Comparison of ENCODE assay signal across 9 cellular contexts in genomic region chr12:55739025-55739378, GRCh38. TPM values are rescaled to one million over a fixed set of nuclear protein-coding genes. Genes with fewer than 3 reads are reported as not detected.
DNase-seq lines count a peak whose midpoint lies in the region; ATAC-seq, FAIRE-seq and TF ChIP-seq lines count a peak whose summit lies in the region.
"Had no signal": no experiment of that assay in that cellular context is flagged by ENCODE, and none has a peak within 500 bp of the region (broad histone marks: within the 10 kb centered on the region; RNA-seq: fewer than 3 reads in every experiment).

No MANE protein-coding gene starts in this region.

- H3K36me3 ChIP-seq in Karpas-422 (ENCODE audit: insufficient read depth, low read length), result no peaks in the 10 kb centered on the region
- H3K36me3 ChIP-seq: pancreas had no signal

- TF ChIP-seq CTCF in CD4-positive, alpha-beta T cell (IDR thresholded peaks at IDR 0.05), result peak; percentile 9
- no peak for TF ChIP-seq CTCF in brain (conservative IDR thresholded peaks at IDR 0.05)
- TF ChIP-seq CTCF in nephron progenitor cell (IDR thresholded peaks at IDR 0.05), result no peak
- TF ChIP-seq CTCF in omental fat pad (IDR thresholded peaks at IDR 0.05), result no peak

- CTCF ChIA-PET in CD4-positive, alpha-beta T cell (lab: Charles Lee), result interaction anchor here (0.7 to 3.8 kb wide), 36 partner anchors 8 to 451 kb away, joined by 3 to 46 read pairs (median 5); partner anchors contain the start of genes BLOC1S1, CD63, DNAJC14 and ESYT1

- no peak for FAIRE-seq in GM12892 (lab: Jason Lieb, UNC)

- H3K79me2 ChIP-seq in Karpas-422 (ENCODE audit: low read length), result peaks cover 1% of the 10 kb centered on the region

- no peaks in the 10 kb centered on the region for H3K9me3 ChIP-seq in CD4-positive, alpha-beta T cell (ENCODE audit: control insufficient read depth, low read length)
- no peaks in the 10 kb centered on the region for H3K9me3 ChIP-seq in Karpas-422 (ENCODE audit: low read length)
- H3K9me3 ChIP-seq: pancreas had no signal

- H3K4me2 ChIP-seq in Karpas-422 (ENCODE audit: low read depth, low read length, poor library complexity, severe bottlenecking), result peak overlapping the region; percentile 99

- H3K9me3 Mint-ChIP-seq in CD4-positive, alpha-beta T cell, result no peaks in the 10 kb centered on the region
- H3K9me3 Mint-ChIP-seq in brain (no peaks in the 10 kb centered on the region), nephron progenitor cell (no peaks in the 10 kb centered on the region)

- no peaks in the 10 kb centered on the region for H3K9me2 ChIP-seq in Karpas-422 (replicated peaks; ENCODE audit: insufficient read depth, low read length)

- peaks cover 42% of the 10 kb centered on the region for H3K4me1 Mint-ChIP-seq in CD4-positive, alpha-beta T cell (ENCODE audit: low read depth)
- H3K4me1 Mint-ChIP-seq in brain, result peaks cover 52% of the 10 kb centered on the region
- peaks cover 61% of the 10 kb centered on the region for H3K4me1 Mint-ChIP-seq in nephron progenitor cell

- no peaks in the 10 kb centered on the region for H3K27me3 Mint-ChIP-seq in CD4-positive, alpha-beta T cell
- H3K27me3 Mint-ChIP-seq in brain, result peaks cover 3% of the 10 kb centered on the region
- H3K27me3 Mint-ChIP-seq in nephron progenitor cell (ENCODE audit: low read depth, poor library complexity), result peaks cover under 1% of the 10 kb centered on the region

- DNase-seq in CD4-positive, alpha-beta T cell, result no peak
- DNase-seq in Karpas-422 (no peak), nephron progenitor cell (no peak), ACHN (no peak), NCI-H2171 (lab: John Stamatoyannopoulos, UW) (no peak), omental fat pad (ENCODE audit: low spot score) (no peak), GM12892 (ENCODE audit: insufficient read length) (no peak)

- peak overlapping the region; percentile 85 for H3K4me3 ChIP-seq in Karpas-422 (ENCODE audit: low read length)

- no peaks in the 10 kb centered on the region for H3K27me3 ChIP-seq in CD4-positive, alpha-beta T cell (ENCODE audit: control insufficient read depth, insufficient read depth, low read length)
- no peaks in the 10 kb centered on the region for H3K27me3 ChIP-seq in Karpas-422 (ENCODE audit: low read length)
- H3K27me3 ChIP-seq: pancreas had no signal

- peak overlapping the region; percentile 89 for H3K27ac Mint-ChIP-seq in CD4-positive, alpha-beta T cell
- peak overlapping the region; percentile 96 to 99 (median 99) for H3K27ac Mint-ChIP-seq in brain
- no peak overlapping the region for H3K27ac Mint-ChIP-seq in nephron progenitor cell

- no peaks in the 10 kb centered on the region for H3K36me3 Mint-ChIP-seq in CD4-positive, alpha-beta T cell (ENCODE audit: low read depth)
- H3K36me3 Mint-ChIP-seq in brain (no peaks in the 10 kb centered on the region), nephron progenitor cell (ENCODE audit: low read depth) (no peaks in the 10 kb centered on the region)

- H2AFZ ChIP-seq in Karpas-422 (ENCODE audit: low read length), result no peak overlapping the region

- intact Hi-C loops in CD4-positive, alpha-beta T cell (cut with DNase I, micrococcal nuclease), result loop anchor here (2.0 to 10.0 kb wide), 8 partner anchors 78 to 486 kb away; partner anchors contain the start of genes NABP2 (in 1 of the 2), ORMDL2 (in 1 of the 2), PA2G4 (in 1 of the 2) and RPS26 (in 1 of the 2)

- peak overlapping the region; percentile 93 for H3K4me3 Mint-ChIP-seq in CD4-positive, alpha-beta T cell
- H3K4me3 Mint-ChIP-seq in brain, result peak overlapping the region; percentile 87 to 92 (median 89)
- H3K4me3 Mint-ChIP-seq in nephron progenitor cell, result peak overlapping the region; percentile 82

- in situ Hi-C loops in ACHN (cut with HindIII; ENCODE audit: low pct_ligation_motif_present, low pct_unique_long_range_greater_than_20kb, low sequenced_read_pairs), result no loop called here

- POLR2A ChIA-PET in CD4-positive, alpha-beta T cell (lab: Charles Lee), result interaction anchor here (0.6 to 3.1 kb wide), 30 partner anchors 8 to 1773 kb away, joined by 3 to 35 read pairs (median 11); partner anchors contain the start of genes BLOC1S1, CD63, DNAJC14 and ESYT1

- peaks cover 28% of the 10 kb centered on the region for H3K4me1 ChIP-seq in Karpas-422 (ENCODE audit: low read length)

- H3K27ac ChIP-seq in CD4-positive, alpha-beta T cell (ENCODE audit: low read depth, low read length), result peak overlapping the region; percentile 79
- no peak overlapping the region for H3K27ac ChIP-seq in Karpas-422 (ENCODE audit: low read length)

- H4K20me1 ChIP-seq in Karpas-422 (ENCODE audit: insufficient read depth, low read depth, low read length), result peaks cover 1% of the 10 kb centered on the region

- H3K9ac ChIP-seq in Karpas-422 (ENCODE audit: low read length), result no peak overlapping the region

- no peak for ATAC-seq in CD4-positive, alpha-beta T cell (ENCODE audit: poor library complexity)
- ATAC-seq in omental fat pad (ENCODE audit: low FRiP score), result no peak

- TF ChIP-seq POLR2A in GM12892 (IDR thresholded peaks at IDR 0.05; ENCODE audit: low read depth, low read length), result no peak

RNA-seq across cellular contexts. Expression of gene GDF11, which starts 3.9 kb away (rescaled TPM):
- 1 to 10 TPM; 4.4 to 6.6 TPM for total RNA-seq in CD4-positive, alpha-beta T cell
- 2.9 and 7.8 TPM in 2 replicates for total RNA-seq in Karpas-422 (2014; rRNA removed; shearing (Covaris generic); ENCODE audit: low replicate concordance)
- polyA plus RNA-seq in brain (ENCODE audit: insufficient read depth, low read depth, low replicate concordance), result 26.9 TPM
- total RNA-seq in omental fat pad, result 1 to 10 TPM; 1.9 to 5.4 (median 2.5) TPM
- polyA plus RNA-seq in GM12892 (2012; ENCODE audit: missing spikeins), result 3.0 TPM

RNA-seq across cellular contexts. Expression of gene CD63, which starts 10.2 kb away (rescaled TPM):
- 10 to 100 TPM; 34.0 to 36.4 TPM for total RNA-seq in CD4-positive, alpha-beta T cell
- total RNA-seq in Karpas-422 (2014; rRNA removed; shearing (Covaris generic); ENCODE audit: low replicate concordance), result 150 and 266 TPM in 2 replicates
- 568 TPM for polyA plus RNA-seq in brain (ENCODE audit: insufficient read depth, low read depth, low replicate concordance)
- total RNA-seq in omental fat pad, result 1,000 to 10,000 TPM in 2 of 4 donors, 100 to 1,000 TPM in 2; 736 to 1,401 (median 892) TPM
- polyA plus RNA-seq in GM12892 (2012; ENCODE audit: missing spikeins), result 131 TPM

RNA-seq across cellular contexts. Expression of gene RDH5, which starts 18.8 kb away (rescaled TPM):
- total RNA-seq in CD4-positive, alpha-beta T cell, result 1 to 10 TPM; 8.8 TPM
- 12.4 and 12.8 TPM in 2 replicates for total RNA-seq in Karpas-422 (2014; rRNA removed; shearing (Covaris generic); ENCODE audit: low replicate concordance)
- 2.0 TPM for polyA plus RNA-seq in brain (ENCODE audit: insufficient read depth, low read depth, low replicate concordance)
- total RNA-seq in omental fat pad, result 100 to 1,000 TPM in 2 of 4 donors, 10 to 100 TPM in 2; 77.4 to 119 (median 100) TPM
- polyA plus RNA-seq in GM12892 (2012; ENCODE audit: missing spikeins), result 3.9 TPM

RNA-seq across cellular contexts. Expression of gene BLOC1S1, which starts 23.2 kb away (rescaled TPM):
- total RNA-seq in CD4-positive, alpha-beta T cell, result 10 to 100 TPM; 34.8 to 36.9 TPM
- total RNA-seq in Karpas-422 (2014; rRNA removed; shearing (Covaris generic); ENCODE audit: low replicate concordance), result 83.4 and 191 TPM in 2 replicates
- polyA plus RNA-seq in brain (ENCODE audit: insufficient read depth, low read depth, low replicate concordance), result 257 TPM
- total RNA-seq in omental fat pad, result 100 to 1,000 TPM; 168 to 247 (median 213) TPM
- polyA plus RNA-seq in GM12892 (2012; ENCODE audit: missing spikeins), result 87.6 TPM

RNA-seq across cellular contexts. Expression of gene ITGA7, which starts 31.3 kb away (rescaled TPM):
- total RNA-seq in CD4-positive, alpha-beta T cell, result 1 to 10 TPM; 1.2 to 1.6 TPM
- total RNA-seq in Karpas-422 (2014; rRNA removed; shearing (Covaris generic); ENCODE audit: low replicate concordance), result 0.78 and 2.6 TPM in 2 replicates
- polyA plus RNA-seq in brain (ENCODE audit: insufficient read depth, low read depth, low replicate concordance), result 17.4 TPM
- 100 to 1,000 TPM; 101 to 207 (median 156) TPM for total RNA-seq in omental fat pad
- polyA plus RNA-seq in GM12892 (2012; ENCODE audit: missing spikeins), result 2.2 TPM
